In genomic region chr14:99758915-99759545, GRCh38 we compare ENCODE assay signal across 17 cellular contexts. TPM values are rescaled to one million over a fixed set of nuclear protein-coding genes. Genes with fewer than 3 reads are reported as not detected.
DNase-seq lines count a peak whose midpoint lies in the region; ATAC-seq and TF ChIP-seq lines count a peak whose summit lies in the region.
"Had no signal": no experiment of that assay in that cellular context is flagged by ENCODE, and none has a peak within 500 bp of the region (broad histone marks: within the 10 kb centered on the region; RNA-seq: fewer than 3 reads in every experiment).

No MANE protein-coding gene starts in this region.

- no peaks in the 10 kb centered on the region for H3K27me3 ChIP-seq in muscle layer of colon (ENCODE audit: control insufficient read depth in 1 of 2, insufficient read depth in 2 of 2, low read length in 2 of 2)
- H3K27me3 ChIP-seq: tibial artery had no signal

- intact Hi-C loops in cardiac septum (cut with DNase I): no loop called here
- intact Hi-C loops in Right ventricle myocardium inferior (cut with DNase I): no loop called here

- no peaks in the 10 kb centered on the region for H3K36me3 ChIP-seq in muscle layer of colon (ENCODE audit: insufficient read depth, low read length)
- H3K36me3 ChIP-seq: tibial artery had no signal

- DNase-seq in cardiac septum (ENCODE audit: low spot score): peak; percentile 72
- DNase-seq in Right ventricle myocardium inferior (ENCODE audit: missing footprints): no peak
- DNase-seq in SHP77 treated with DMSO at 0.1 percent for 48 hours (lab: John Stamatoyannopoulos, UW): no peak
- DNase-seq: activated CD4-positive, CD25-positive, alpha-beta regulatory T cell treated with anti-CD3 and anti-CD28 coated beads, Interleukin-2, amount 50 U/mL, for 72 hours; NCI-H1694 treated with DMSO at 0.1 percent for 48 hours; NK-92 treated with Interleukin-12 subunit alpha and Interleukin-12 subunit beta, amount 100 ng/mL, for 24 hours; SIG-M5; stimulated activated CD4-positive, alpha-beta T cell treated with anti-CD3 and anti-CD28 coated beads, Interleukin-4, amount 100 ng/mL, for 4 hours had no signal

- H3K4me3 Mint-ChIP-seq in brain: peak overlapping the region in 1 of 5 experiments; percentile 48
- H3K4me3 Mint-ChIP-seq: mesothelial cell of epicardium had no signal

- TF ChIP-seq CTCF in brain (conservative IDR thresholded peaks at IDR 0.05): no peak

- no peaks in the 10 kb centered on the region for H3K36me3 Mint-ChIP-seq in brain
- H3K36me3 Mint-ChIP-seq: mesothelial cell of epicardium had no signal

- peaks cover 54% of the 10 kb centered on the region for H3K4me1 Mint-ChIP-seq in brain

- peak overlapping the region; percentile 42 to 94 (median 64) for H3K27ac Mint-ChIP-seq in brain
- H3K27ac Mint-ChIP-seq: activated T-helper 2 cell treated with anti-CD3 and anti-CD28 coated beads, Interferon-gamma antibody, Interleukin-2, Interleukin-4, amounts not matched to agents 10 μg/mL and 5 μg/mL and 100 μg/mL, durations not matched to agents 14 hours and 24 hours and 36 hours; mesothelial cell of epicardium had no signal

- H3K9me3 Mint-ChIP-seq in brain: peaks cover 0 to 11% (median 3%) of the 10 kb centered on the region in 5 experiments
- H3K9me3 Mint-ChIP-seq: activated T-helper 2 cell treated with anti-CD3 and anti-CD28 coated beads, Interferon-gamma antibody, Interleukin-2, Interleukin-4, amounts not matched to agents 10 μg/mL and 5 μg/mL and 100 μg/mL, durations not matched to agents 14 hours and 24 hours and 36 hours had no signal

- H3K4me1 ChIP-seq in muscle layer of colon (ENCODE audit: insufficient read depth, low read length): peaks cover 73% of the 10 kb centered on the region

- H3K9me3 ChIP-seq in muscle layer of colon (ENCODE audit: low read length): no peaks in the 10 kb centered on the region
- H3K9me3 ChIP-seq: tibial artery had no signal

- ATAC-seq in Right ventricle myocardium inferior (no peak), GM18858 (IDR thresholded peaks at IDR 0.05; ENCODE audit: unreplicated experiment) (no peak), GM21528 (IDR thresholded peaks at IDR 0.05; ENCODE audit: low FRiP score, unreplicated experiment) (no peak), GM19395 (IDR thresholded peaks at IDR 0.05; ENCODE audit: unreplicated experiment) (no peak)

- peaks cover 4% of the 10 kb centered on the region for H3K27me3 Mint-ChIP-seq in brain

- no peak overlapping the region for H3K4me3 ChIP-seq in muscle layer of colon (ENCODE audit: low read depth in 1 of 2, low read length in 2 of 2)
- H3K4me3 ChIP-seq: skin epidermis, tibial artery had no signal

- H3K27ac ChIP-seq in muscle layer of colon (ENCODE audit: low read depth, low read length): peak overlapping the region; percentile 89
- H3K27ac ChIP-seq: tibial artery had no signal

- H3K9ac ChIP-seq in muscle layer of colon (ENCODE audit: low read length): no peak overlapping the region

RNA-seq across cellular contexts. Expression of gene EML1, which starts 34.2 kb away (rescaled TPM):
- total RNA-seq in cardiac septum: 29.9 TPM
- total RNA-seq in Right ventricle myocardium inferior: 49.6 TPM
- polyA plus RNA-seq in brain (ENCODE audit: insufficient read depth, low read depth, low replicate concordance): 13.4 TPM
